ENCODE assay signal across 19 cellular contexts in the genomic region with DNA sequence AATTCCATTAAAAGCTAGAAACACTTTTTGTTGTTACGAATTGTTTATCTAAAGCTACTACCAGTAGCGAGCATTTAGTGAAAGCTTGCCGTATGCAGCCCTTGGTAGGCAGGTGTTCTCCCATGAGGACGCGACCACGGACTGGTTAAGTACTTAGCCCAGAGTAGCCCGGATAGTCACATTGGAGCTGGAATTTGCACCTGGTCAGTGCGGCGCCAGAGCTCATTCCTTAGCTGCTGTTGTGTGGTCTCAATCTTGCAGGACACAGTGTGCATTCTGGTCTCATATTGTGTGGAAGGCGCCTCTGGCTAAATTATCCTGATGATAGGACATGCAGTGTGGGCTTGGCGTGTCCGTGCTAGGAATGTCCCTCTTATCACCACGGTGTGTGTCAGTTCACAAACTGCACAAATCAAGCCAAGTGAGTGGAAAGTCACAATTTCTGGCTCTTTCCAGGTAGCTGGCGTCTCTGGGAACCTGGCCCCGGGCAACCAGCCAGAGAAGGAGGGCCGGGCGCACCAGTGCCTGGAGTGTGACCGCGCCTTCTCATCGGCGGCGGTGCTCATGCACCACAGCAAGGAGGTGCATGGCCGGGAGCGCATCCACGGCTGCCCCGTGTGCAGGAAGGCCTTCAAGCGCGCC.
A peak's percentile ranks its signal among the peaks of the same experiment; 100 is the strongest.
DNase-seq lines count a peak whose midpoint lies in the region; ATAC-seq and TF ChIP-seq lines count a peak whose summit lies in the region.
"Had no signal": no experiment of that assay in that cellular context is flagged by ENCODE, and none has a peak within 500 bp of the region (broad histone marks: within the 10 kb centered on the region; RNA-seq: fewer than 3 reads in every experiment).

No MANE protein-coding gene starts in this region.

- peaks cover 13 to 30% of the 10 kb centered on the region in 2 donors for H3K4me1 ChIP-seq in left lung
- peaks cover 0 to 13% (median 10%) of the 10 kb centered on the region in 4 donors for H3K4me1 ChIP-seq in transverse colon

- no peak overlapping the region for H3K27ac ChIP-seq in left lung
- H3K27ac ChIP-seq in transverse colon = no peak overlapping the region
- H3K27ac ChIP-seq: 22Rv1, breast epithelium, thoracic aorta had no signal

- peak; percentile 53 for DNase-seq in NCI-H187 (lab: John Stamatoyannopoulos, UW)
- no peak for DNase-seq in NCI-H187 treated with DMSO at 0.1 percent for 48 hours (lab: John Stamatoyannopoulos, UW)
- DNase-seq in NCI-H510A (lab: John Stamatoyannopoulos, UW) = peak; percentile 80
- DNase-seq in left lung = peak; percentile 80 to 90
- DNase-seq in transverse colon = peak; percentile 70
- DNase-seq in NCI-H2081 (lab: John Stamatoyannopoulos, UW) = no peak
- DNase-seq in NAMALWA (ENCODE audit: low spot score) = no peak
- DNase-seq: activated CD4-positive, alpha-beta T cell treated with anti-CD3 and anti-CD28 coated beads for 48 hours; foreskin melanocyte; GDM1; H7; hypothalamus; midbrain; stimulated activated CD4-positive, alpha-beta T cell treated with anti-CD3 and anti-CD28 coated beads, Interleukin-12 subunit alpha, Interleukin-12 subunit beta, amount 100 ng/mL, for 4 hours had no signal

- no peak for TF ChIP-seq EP300 in transverse colon (IDR thresholded peaks at IDR 0.05; ENCODE audit: low read depth)

- WGBS in transverse colon (ENCODE audit: low coverage in 1 of 2), 2 donors = 78 to 91% methylated on average over 9 to 28 of the region's 28 CpGs

- H3K9me3 ChIP-seq in left lung (no peaks in the 10 kb centered on the region), transverse colon (no peaks in the 10 kb centered on the region)
- H3K9me3 ChIP-seq: breast epithelium, thoracic aorta had no signal

- TF ChIP-seq CTCF in left lung (IDR thresholded peaks at IDR 0.05) = no peak
- TF ChIP-seq CTCF in transverse colon (IDR thresholded peaks at IDR 0.05) = no peak

- H3K27me3 ChIP-seq in left lung = no peaks in the 10 kb centered on the region
- H3K27me3 ChIP-seq in transverse colon = no peaks in the 10 kb centered on the region
- H3K27me3 ChIP-seq: breast epithelium, dorsolateral prefrontal cortex had no signal

- intact Hi-C loops in left lung (cut with DNase I) = no loop called here
- intact Hi-C loops in transverse colon (cut with DNase I; ENCODE audit: low total_unique reads) = no loop called here

- in situ Hi-C loops in transverse colon (cut with MboI; ENCODE audit: low pct_ligation_motif_present in 1 of 4, low pct_unique_long_range_greater_than_20kb in 1 of 4, low sequenced_read_pairs in 3 of 4) = no loop called here

- TF ChIP-seq POLR2A in transverse colon (IDR thresholded peaks at IDR 0.05) = no peak

- ATAC-seq in left lung (peak; percentile 74), GM18907 (IDR thresholded peaks at IDR 0.05; ENCODE audit: unreplicated experiment) (no peak)

- H3K36me3 ChIP-seq in left lung (peaks cover 0 to 62% of the 10 kb centered on the region in 2 donors), transverse colon (peaks cover 0 to 7% (median 1%) of the 10 kb centered on the region in 4 donors)
- H3K36me3 ChIP-seq: breast epithelium had no signal

- no peak overlapping the region for H3K4me3 ChIP-seq in left lung
- H3K4me3 ChIP-seq in transverse colon = no peak overlapping the region
- H3K4me3 ChIP-seq: breast epithelium, dorsolateral prefrontal cortex, thoracic aorta had no signal

Comparison
In these comparisons a context has a peak if more than half of its experiments do, and no peak if none do; other contexts are left out.
1. DNase-seq: peak in NCI-H187 (2 of 2), NCI-H510A (single experiment), left lung (2 of 2) and transverse colon (single experiment); none in NCI-H187 treated with DMSO at 0.1 percent for 48 hours (single experiment), NCI-H2081 (0 of 2) and NAMALWA (single experiment).